Comparison of ENCODE assay signal across 8 cellular contexts in the genomic region with DNA sequence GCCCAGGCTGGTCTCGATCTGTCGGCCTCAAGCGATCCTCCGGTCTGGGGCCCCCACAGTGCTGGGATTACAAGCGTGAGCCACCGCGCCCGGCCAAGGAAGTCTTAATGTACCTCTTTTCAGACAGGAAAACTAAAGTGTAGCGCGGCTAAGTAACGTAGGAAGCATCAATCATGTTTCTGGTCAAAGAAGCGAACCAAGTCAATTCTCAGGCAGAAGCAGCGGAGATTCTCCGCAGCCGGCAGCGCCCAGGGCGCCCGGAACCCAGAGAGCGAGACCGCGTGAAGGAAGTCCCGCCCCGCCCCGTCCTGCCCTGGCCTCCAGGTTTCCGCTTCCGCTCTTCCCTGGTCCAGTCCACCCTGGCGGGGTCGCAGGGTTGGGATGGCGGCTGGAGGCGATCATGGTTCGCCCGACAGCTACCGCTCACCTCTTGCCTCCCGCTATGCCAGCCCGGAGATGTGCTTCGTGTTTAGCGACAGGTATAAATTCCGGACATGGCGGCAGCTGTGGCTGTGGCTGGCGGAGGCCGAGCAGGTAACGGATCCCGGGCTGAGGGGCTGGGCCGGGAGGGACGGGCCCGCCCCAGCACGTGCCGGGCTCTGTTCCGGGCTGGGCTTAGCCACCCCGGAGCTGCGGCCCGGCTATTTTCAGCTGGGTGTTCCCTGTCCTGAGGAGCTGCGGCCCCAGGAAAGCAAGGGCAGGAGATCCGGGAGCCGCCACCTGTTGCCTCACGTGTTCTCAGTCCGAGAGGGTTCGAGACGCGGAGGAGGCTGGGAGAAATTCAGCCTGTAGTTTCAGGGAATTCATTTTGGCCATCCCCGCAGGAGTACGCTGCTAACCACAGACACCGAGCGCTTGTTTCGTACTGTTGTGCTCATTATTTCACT. TPM values are rescaled to one million over a fixed set of nuclear protein-coding genes. Genes with fewer than 3 reads are reported as not detected.
DNase-seq lines count a peak whose midpoint lies in the region; ATAC-seq and TF ChIP-seq lines count a peak whose summit lies in the region.

TSS of gene ADSL (plus strand) at position 323 of the 887 bp plus-strand sequence. CDS start at position 382, 59 bp downstream.

- ATAC-seq in GM21825 (IDR thresholded peaks at IDR 0.05; ENCODE audit: unreplicated experiment), result peak; percentile 71

- TF ChIP-seq CTCF in DOHH2 (IDR thresholded peaks at IDR 0.05; ENCODE audit: low read depth, low read length, poor library complexity, severe bottlenecking), result no peak
- peak; percentile 10 for TF ChIP-seq CTCF in fibroblast of villous mesenchyme (IDR thresholded peaks at IDR 0.05; ENCODE audit: insufficient read depth, low read depth, low read length)
- TF ChIP-seq CTCF in neural crest cell (conservative IDR thresholded peaks at IDR 0.05), result peak; percentile 19
- TF ChIP-seq CTCF in stomach (IDR thresholded peaks at IDR 0.05), result peak in 2 of 7 experiments; percentile 10 to 33

- H4K20me1 ChIP-seq in DOHH2 (ENCODE audit: control insufficient read depth, insufficient read depth, low read depth, low read length), result no peaks in the 10 kb centered on the region; the same call in 1 of the 2 replicates

- H3F3A ChIP-seq in DOHH2 (ENCODE audit: control insufficient read depth, insufficient read depth), result peaks cover 30% of the 10 kb centered on the region

- H3K79me2 ChIP-seq in DOHH2 (ENCODE audit: control insufficient read depth, low read length), result peaks cover 63% of the 10 kb centered on the region

- peak within 1 kb of the TSS; percentile 88 for H3K4me2 ChIP-seq in DOHH2 (ENCODE audit: low read length)

- H3K27me3 ChIP-seq in DOHH2 (ENCODE audit: control insufficient read depth, low read length), result no peaks in the 10 kb centered on the region
- no peaks in the 10 kb centered on the region for H3K27me3 ChIP-seq in stomach

- no peaks in the 10 kb centered on the region for H3K27me3 Mint-ChIP-seq in neural crest cell (ENCODE audit: low read depth)

- H3K27ac ChIP-seq in DOHH2 (ENCODE audit: low read depth, low read length) (peak within 1 kb of the TSS; percentile 96), stomach (peak within 1 kb of the TSS; percentile 84 to 94 (median 89))

- H3K36me3 Mint-ChIP-seq in neural crest cell (ENCODE audit: low read depth), result no peaks in the 10 kb centered on the region

- H3K4me1 Mint-ChIP-seq in neural crest cell, result peaks cover 18% of the 10 kb centered on the region

- no peak for TF ChIP-seq POLR2A in stomach (IDR thresholded peaks at IDR 0.05)

- H3K9me3 Mint-ChIP-seq in neural crest cell, result no peaks in the 10 kb centered on the region

- H3K36me3 ChIP-seq in DOHH2 (ENCODE audit: control insufficient read depth, low read length) (peaks cover 51% of the 10 kb centered on the region), stomach (peaks cover 16 to 31% (median 27%) of the 10 kb centered on the region in 4 donors)

- H3K4me3 ChIP-seq in DOHH2 (ENCODE audit: low read length) (peak within 1 kb of the TSS; percentile 96), fibroblast of villous mesenchyme (ENCODE audit: low read depth, low read length) (peak within 1 kb of the TSS; percentile 75), stomach (peak within 1 kb of the TSS; percentile 66 to 81 (median 78))

- H3K4me1 ChIP-seq in DOHH2 (ENCODE audit: control insufficient read depth, low read length) (peaks cover 45% of the 10 kb centered on the region), stomach (peaks cover 11 to 36% (median 31%) of the 10 kb centered on the region in 4 donors)

- H3K4me3 Mint-ChIP-seq in neural crest cell, result peak within 1 kb of the TSS; percentile 98

- H3K9me2 ChIP-seq in DOHH2 (replicated peaks; ENCODE audit: control insufficient read depth, low read length), result no peaks in the 10 kb centered on the region

- no peaks in the 10 kb centered on the region for H3K9me3 ChIP-seq in DOHH2 (ENCODE audit: control insufficient read depth, insufficient read depth, low read length)
- H3K9me3 ChIP-seq in stomach, result no peaks in the 10 kb centered on the region

- DNase-seq in LHCN-M2 (ENCODE audit: low read depth), result peak; percentile 84
- peak; percentile 80 for DNase-seq in SIG-M5 treated with dmso at 0.1 percent for 504 hours (lab: John Stamatoyannopoulos, UW; ENCODE audit: unreplicated experiment)
- peak; percentile 81 for DNase-seq in activated gamma-delta T cell treated with Interleukin-2 at 50 U/mL for 16 hours
- DNase-seq in fibroblast of villous mesenchyme (ENCODE audit: low read depth), result peak; percentile 84
- peak; percentile 86 for DNase-seq in neural crest cell (ENCODE audit: low read depth, low spot score)
- peak; percentile 88 for DNase-seq in stomach

- intact Hi-C loops in stomach (cut with DNase I; ENCODE audit: low total_unique reads), result no loop called here

- WGBS in stomach, 5 donors, result 0% methylated on average over 46 to 65 of the region's 65 CpGs

- H3K27ac Mint-ChIP-seq in neural crest cell (ENCODE audit: unreplicated experiment), result peak within 1 kb of the TSS; percentile 97

- no peak for TF ChIP-seq EP300 in stomach (IDR thresholded peaks at IDR 0.05)

RNA-seq across cellular contexts. Expression of gene ADSL, which starts in this region (rescaled TPM):
- 180 and 210 TPM in 2 replicates for total RNA-seq in LHCN-M2 (2014; rRNA removed)
- 116 TPM for polyA plus RNA-seq in LHCN-M2 (2012)
- total RNA-seq in fibroblast of villous mesenchyme, result 102 and 106 TPM in 2 replicates
- total RNA-seq in neural crest cell, result 120 and 126 TPM in 2 replicates
- 100 to 1,000 TPM in 1 of 5 donors, 10 to 100 TPM in 4; 17.0 to 167 (median 27.8) TPM for total RNA-seq in stomach
- polyA plus RNA-seq in stomach, result 10 to 100 TPM; 33.9 to 39.4 (median 39.3) TPM

Comparison
In these comparisons a context has a peak if more than half of its experiments do, and no peak if none do; other contexts are left out.
1. Peak in every context shown above with its lines: DNase-seq, ATAC-seq, H3K4me3 ChIP-seq and H3K27ac ChIP-seq.